27 cellular contexts compared by ENCODE assay signal in the genomic region with DNA sequence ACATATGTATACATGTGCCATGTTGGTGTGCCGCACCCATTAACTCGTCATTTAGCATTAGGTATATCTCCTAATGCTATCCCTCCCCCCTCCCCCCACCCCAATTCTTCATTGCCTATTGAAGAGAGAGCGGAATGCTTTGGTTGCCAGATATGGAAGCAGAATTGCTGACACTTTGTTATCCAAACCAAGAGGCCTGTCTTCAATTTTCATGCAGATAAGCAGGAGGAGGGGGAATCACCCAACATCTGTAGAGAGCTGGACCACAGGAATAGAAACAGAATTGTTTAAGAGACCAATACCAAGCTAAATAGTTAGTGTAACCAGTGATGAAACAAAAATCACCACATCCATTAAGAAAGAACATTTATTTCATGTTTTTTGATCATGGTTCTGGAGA. TPM values are rescaled to one million over a fixed set of nuclear protein-coding genes. Genes with fewer than 3 reads are reported as not detected.
DNase-seq lines count a peak whose midpoint lies in the region; ATAC-seq, FAIRE-seq and TF ChIP-seq lines count a peak whose summit lies in the region.
"Had no signal": no experiment of that assay in that cellular context is flagged by ENCODE, and none has a peak within 500 bp of the region (broad histone marks: within the 10 kb centered on the region; RNA-seq: fewer than 3 reads in every experiment).

No MANE protein-coding gene starts in this region.

- no peak for ATAC-seq in GM21619 (IDR thresholded peaks at IDR 0.05; ENCODE audit: unreplicated experiment)
- ATAC-seq: HepG2 had no signal

- FAIRE-seq in H1 (lab: Jason Lieb, UNC) = peak; percentile 28
- FAIRE-seq: A204.1, G401.6, GM12891, GM19239, HepG2 had no signal

- H3K4me1 ChIP-seq in HUES48 (ENCODE audit: control insufficient read depth, insufficient read depth, low read length) (peaks cover 29% of the 10 kb centered on the region), H1 (replicated peaks in 1 of 4; ENCODE audit: control insufficient read depth in 3 of 4, insufficient read depth in 4 of 4, low read length in 3 of 4) (peaks cover 0 to 8% (median 7%) of the 10 kb centered on the region in 4 experiments; a peak in 5 of 7 replicates), iPS DF 6.9 (ENCODE audit: control insufficient read depth, insufficient read depth, low read length) (no peaks in the 10 kb centered on the region)
- H3K4me1 ChIP-seq: BE2C had no signal

- H2BK12ac ChIP-seq in H1 (ENCODE audit: low read depth, low read length) = no peak overlapping the region

- no peak overlapping the region for H2BK120ac ChIP-seq in H1 (replicated peaks; ENCODE audit: low read depth, low read length)

- peak overlapping the region; percentile 24 to 44; a peak in 3 of 4 replicates for H3K4me2 ChIP-seq in H1 (ENCODE audit: insufficient read depth in 1 of 2, low read depth in 2 of 2, low read length in 2 of 2)

- H3K27ac ChIP-seq in HUES48 (ENCODE audit: low read depth, low read length) = no peak overlapping the region
- H3K27ac ChIP-seq in H1 (ENCODE audit: low read depth, low read length) = no peak overlapping the region
- no peak overlapping the region for H3K27ac ChIP-seq in iPS DF 6.9 (ENCODE audit: low read length)
- H3K27ac ChIP-seq: HL-60 had no signal

- H3K4me3 ChIP-seq in HUES48 (ENCODE audit: low read depth, low read length) (peak overlapping the region; percentile 12; the same call in 1 of the 2 replicates), H1 (ENCODE audit: extremely low read depth in 1 of 4, insufficient read depth in 2 of 4, low read depth in 3 of 4, low read length in 4 of 4) (peak overlapping the region in 1 of 4 experiments; percentile 49; a peak in 3 of 8 replicates), iPS DF 6.9 (ENCODE audit: low read length) (no peak overlapping the region)

- no peaks in the 10 kb centered on the region for H3K9me3 ChIP-seq in HUES48 (ENCODE audit: control insufficient read depth, insufficient read depth, low read length)
- H3K9me3 ChIP-seq in H1 (ENCODE audit: insufficient read depth in 2 of 2, low read depth in 1 of 2, low read length in 1 of 2) = no peaks in the 10 kb centered on the region
- H3K9me3 ChIP-seq in iPS DF 6.9 (ENCODE audit: control insufficient read depth, insufficient read depth, low read length) = no peaks in the 10 kb centered on the region
- H3K9me3 ChIP-seq: BE2C had no signal

- DNase-seq in H1 (ENCODE audit: low read depth in 1 of 2, low spot score in 2 of 2) = peak in 1 of 2 experiments; percentile 27
- peak; percentile 48 for DNase-seq in iPS DF 6.9 (ENCODE audit: low read depth, low spot score)
- peak; percentile 31 for DNase-seq in iPS-NIHi7 (ENCODE audit: extremely low spot score)
- DNase-seq in DMS79 treated with DMSO at 0.1 percent for 48 hours (lab: John Stamatoyannopoulos, UW) = no peak
- DNase-seq in NCI-H1694 treated with DMSO at 0.1 percent for 48 hours (lab: John Stamatoyannopoulos, UW) = no peak
- DNase-seq in effector CD8-positive, alpha-beta T cell (lab: John Stamatoyannopoulos, UW) = no peak
- DNase-seq: ACHN; BE2C; C1 segment of cervical spinal cord; CD4-positive, CD25-positive, alpha-beta regulatory T cell; CD8-positive, alpha-beta memory T cell; COR-L47; DMS 273 treated with DMSO at 0.1 percent for 48 hours; DMS53; GOT3; HCEC 1CT; KBM-7 had no signal

- no peak overlapping the region for H3K14ac ChIP-seq in H1 (ENCODE audit: insufficient read length)

- no peak overlapping the region for H2BK20ac ChIP-seq in H1 (ENCODE audit: low read length)

- no peak overlapping the region for H2BK15ac ChIP-seq in H1 (ENCODE audit: low read length)

- no peak overlapping the region for H4K5ac ChIP-seq in H1 (ENCODE audit: insufficient read length, low read depth, low read length)

- no peak overlapping the region for H3K4ac ChIP-seq in H1 (replicated peaks; ENCODE audit: insufficient read length, low read depth, low read length)

- H3K79me1 ChIP-seq in H1 (ENCODE audit: low read depth, low read length) = no peaks in the 10 kb centered on the region

- no peak overlapping the region for H3K18ac ChIP-seq in H1 (ENCODE audit: extremely low read depth, low read length)

- no peaks in the 10 kb centered on the region for H3K36me3 ChIP-seq in HUES48 (ENCODE audit: control insufficient read depth, insufficient read depth, low read length)
- no peaks in the 10 kb centered on the region for H3K36me3 ChIP-seq in H1 (ENCODE audit: control insufficient read depth in 2 of 4, insufficient read depth in 4 of 4, low read length in 3 of 4)
- no peaks in the 10 kb centered on the region for H3K36me3 ChIP-seq in iPS DF 6.9 (ENCODE audit: control insufficient read depth, insufficient read depth, low read length)
- H3K36me3 ChIP-seq: BE2C had no signal

- TF ChIP-seq CTCF in H1 (IDR thresholded peaks at IDR 0.05; ENCODE audit: control extremely low read depth in 1 of 3, insufficient read depth in 1 of 3, low read depth in 1 of 3, low read length in 3 of 3) = no peak

- H3K27me3 ChIP-seq in HUES48 (ENCODE audit: control insufficient read depth, insufficient read depth, low read length) (no peaks in the 10 kb centered on the region), H1 (replicated peaks in 1 of 4; ENCODE audit: control insufficient read depth in 3 of 4, extremely low read depth in 1 of 4, insufficient read depth in 3 of 4, low read length in 3 of 4) (no peaks in the 10 kb centered on the region), iPS DF 6.9 (ENCODE audit: control insufficient read depth, insufficient read depth, low read length) (no peaks in the 10 kb centered on the region)

- H3K23ac ChIP-seq in H1 (ENCODE audit: insufficient read length) = no peak overlapping the region

- no peak overlapping the region for H2AK5ac ChIP-seq in H1 (ENCODE audit: low read depth, low read length)

- no peak for TF ChIP-seq EP300 in H1 (IDR thresholded peaks at IDR 0.05; ENCODE audit: borderline replicate concordance in 1 of 2, low read depth in 2 of 2, low read length in 2 of 2)

- H3K79me2 ChIP-seq in H1 (ENCODE audit: control insufficient read depth in 1 of 2, insufficient read depth in 2 of 2, low read length in 2 of 2) = no peaks in the 10 kb centered on the region

- CTCF ChIA-PET in H1 (lab: Charles Lee; ENCODE audit: partially characterized antibody) = no interaction called here

- no peaks in the 10 kb centered on the region for H4K20me1 ChIP-seq in H1 (replicated peaks in 1 of 2; ENCODE audit: control insufficient read depth in 1 of 2, insufficient read depth in 2 of 2, low read length in 2 of 2)

- no peak for TF ChIP-seq RAD21 in H1 (IDR thresholded peaks at IDR 0.05 in 1 of 2, conservative IDR thresholded peaks at IDR 0.05 in 1 of 2; ENCODE audit: low read depth in 2 of 2, low read length in 2 of 2)

- no peak overlapping the region for H2AFZ ChIP-seq in H1 (ENCODE audit: low read length)

- H3K9ac ChIP-seq in HUES48 (ENCODE audit: low read depth, low read length) (no peak overlapping the region), H1 (replicated peaks in 1 of 4; ENCODE audit: extremely low read depth in 1 of 4, low read depth in 3 of 4, low read length in 3 of 4) (no peak overlapping the region)

- H3K56ac ChIP-seq in H1 (replicated peaks; ENCODE audit: insufficient read length, low read depth, low read length) = no peak overlapping the region

- H3K23me2 ChIP-seq in H1 (ENCODE audit: low read depth, low read length) = no peaks in the 10 kb centered on the region; the same call in 1 of the 2 replicates

- no peak overlapping the region for H4K91ac ChIP-seq in H1 (replicated peaks; ENCODE audit: insufficient read length, low read length)

- 7% methylated on average over 1 of the region's 3 CpGs; no CpG with 5 or more reads in 1 of the 2 experiments for WGBS in H1 (ENCODE audit: extremely low coverage in 1 of 2, insufficient coverage in 1 of 2, insufficient read length in 1 of 2, insufficient replicate concordance in 2 of 2, low coverage in 1 of 2, low lambda C conversion rate in 2 of 2, missing lambda C conversion rate in 1 of 2), 2 experiments
- no CpG with 5 or more reads among the region's 3 CpGs for WGBS in iPS DF 6.9 (ENCODE audit: insufficient coverage, insufficient read length)

- TF ChIP-seq POLR2A in H1 (IDR thresholded peaks at IDR 0.05; ENCODE audit: control extremely low read depth in 1 of 2, low read depth in 2 of 2, low read length in 2 of 2) = no peak

- POLR2A ChIA-PET in H1 (lab: Charles Lee; ENCODE audit: partially characterized antibody) = interaction anchor here (1.2 kb wide), 1 partner anchor 38 kb away, joined by 3 read pairs; no protein-coding TSS in a partner anchor

- no peak overlapping the region for H4K8ac ChIP-seq in H1 (ENCODE audit: extremely low read depth, insufficient read depth, low read length)

- no peak overlapping the region for H2BK5ac ChIP-seq in H1 (ENCODE audit: low read depth, low read length)

RNA-seq across cellular contexts. Expression of gene ASPA, which starts 7.1 kb away (rescaled TPM):
- total RNA-seq in H1 (2021; fragmentation: NEBNext Ultra II Directional; extraction: Animal tissue kit (Norgen Biotek cat#: 25700)) = not detected in 2 replicates
- 0.03 TPM in 1 of 2 replicates, not detected in the other for polyA plus RNA-seq in H1 (2011; rRNA removed)
- polyA plus RNA-seq in H1 (2011; cell fraction: cytosol; rRNA removed) = 0.01 TPM
- 0.04 TPM for polyA plus RNA-seq in H1 (2011; cell fraction: nucleus; rRNA removed)
- not detected in 4 replicates for polyA plus RNA-seq in H1 (2012, experiment 1 of 2)
- not detected for polyA plus RNA-seq in H1 (2012, experiment 2 of 2)
- 0.08 TPM for polyA plus RNA-seq in H1 (2013, experiment 1 of 2)
- polyA plus RNA-seq in H1 (2013, experiment 2 of 2) = 0.04 TPM
- not detected in 2 replicates for polyA minus RNA-seq in H1 (2011; rRNA and poly(A)+ RNA removed)
- polyA minus RNA-seq in H1 (2011; cell fraction: cytosol; rRNA and poly(A)+ RNA removed) = not detected
- polyA minus RNA-seq in H1 (2011; cell fraction: nucleus; rRNA and poly(A)+ RNA removed) = not detected
- total RNA-seq: CD4-positive, CD25-positive, alpha-beta regulatory T cell; CD8-positive, alpha-beta memory T cell; HepG2; HT1080 had no signal
- polyA plus RNA-seq: CD4-positive, CD25-positive, alpha-beta regulatory T cell; CD8-positive, alpha-beta memory T cell; HepG2; IgD-negative memory B cell had no signal

RNA-seq across cellular contexts. Expression of gene SPATA22, which starts 11.2 kb away (rescaled TPM):
- not detected in 2 replicates for total RNA-seq in H1 (2021; fragmentation: NEBNext Ultra II Directional; extraction: Animal tissue kit (Norgen Biotek cat#: 25700))
- 0.06 TPM in 1 of 2 replicates, not detected in the other for polyA plus RNA-seq in H1 (2011; rRNA removed)
- polyA plus RNA-seq in H1 (2011; cell fraction: cytosol; rRNA removed) = not detected
- polyA plus RNA-seq in H1 (2011; cell fraction: nucleus; rRNA removed) = not detected
- polyA plus RNA-seq in H1 (2012, experiment 1 of 2) = not detected in 4 replicates
- polyA plus RNA-seq in H1 (2012, experiment 2 of 2) = not detected
- 0.04 TPM for polyA plus RNA-seq in H1 (2013, experiment 1 of 2)
- polyA plus RNA-seq in H1 (2013, experiment 2 of 2) = 0.07 TPM
- not detected in 2 replicates for polyA minus RNA-seq in H1 (2011; rRNA and poly(A)+ RNA removed)
- polyA minus RNA-seq in H1 (2011; cell fraction: cytosol; rRNA and poly(A)+ RNA removed) = not detected
- polyA minus RNA-seq in H1 (2011; cell fraction: nucleus; rRNA and poly(A)+ RNA removed) = not detected
- total RNA-seq: CD4-positive, CD25-positive, alpha-beta regulatory T cell; CD8-positive, alpha-beta memory T cell; HepG2; HT1080 had no signal
- polyA plus RNA-seq: CD8-positive, alpha-beta memory T cell; HepG2; IgD-negative memory B cell had no signal

RNA-seq across cellular contexts. Expression of gene OR1E2, which starts 49.2 kb away (rescaled TPM):
- not detected in 2 replicates for total RNA-seq in H1 (2021; fragmentation: NEBNext Ultra II Directional; extraction: Animal tissue kit (Norgen Biotek cat#: 25700))
- polyA plus RNA-seq in H1 (2011; rRNA removed) = not detected in 2 replicates
- polyA plus RNA-seq in H1 (2011; cell fraction: cytosol; rRNA removed) = not detected
- not detected for polyA plus RNA-seq in H1 (2011; cell fraction: nucleus; rRNA removed)
- polyA plus RNA-seq in H1 (2012, experiment 1 of 2) = not detected in 4 replicates
- polyA plus RNA-seq in H1 (2012, experiment 2 of 2) = not detected
- polyA plus RNA-seq in H1 (2013, experiment 1 of 2) = not detected
- not detected for polyA plus RNA-seq in H1 (2013, experiment 2 of 2)
- not detected in 2 replicates for polyA minus RNA-seq in H1 (2011; rRNA and poly(A)+ RNA removed)
- not detected for polyA minus RNA-seq in H1 (2011; cell fraction: cytosol; rRNA and poly(A)+ RNA removed)
- polyA minus RNA-seq in H1 (2011; cell fraction: nucleus; rRNA and poly(A)+ RNA removed) = not detected
- total RNA-seq: CD4-positive, CD25-positive, alpha-beta regulatory T cell; CD8-positive, alpha-beta memory T cell; HepG2; HT1080 had no signal
- polyA plus RNA-seq: CD4-positive, CD25-positive, alpha-beta regulatory T cell; CD8-positive, alpha-beta memory T cell; HepG2; IgD-negative memory B cell had no signal

Comparison
In these comparisons a context has a peak if more than half of its experiments do, and no peak if none do; other contexts are left out.
1. DNase-seq: peak in iPS DF 6.9 (single experiment) and iPS-NIHi7 (single experiment); none in DMS79 treated with DMSO at 0.1 percent for 48 hours (single experiment), NCI-H1694 treated with DMSO at 0.1 percent for 48 hours (single experiment) and effector CD8-positive, alpha-beta T cell (single experiment).